Comparison of ENCODE assay signal across 8 cellular contexts in genomic region chr2:64945973-64946736, GRCh38.
DNase-seq lines count a peak whose midpoint lies in the region; ATAC-seq and TF ChIP-seq lines count a peak whose summit lies in the region.

No MANE protein-coding gene starts in this region.

- no peak overlapping the region for H3K4me3 ChIP-seq in astrocyte of the spinal cord (ENCODE audit: low read depth, low read length)

- TF ChIP-seq CTCF in astrocyte of the spinal cord (IDR thresholded peaks at IDR 0.05; ENCODE audit: low read depth, low read length): no peak

- in situ Hi-C loops in GM18951 (cut with MboI; ENCODE audit: low sequenced_read_pairs, unreplicated experiment) (no loop called here), astrocyte of the spinal cord (cut with HindIII; ENCODE audit: low sequenced_read_pairs) (no loop called here)

- peak; percentile 82 for TF ChIP-seq POLR2A in GM18951 (IDR thresholded peaks at IDR 0.05; ENCODE audit: extremely low read depth, insufficient read depth, insufficient read length)

- DNase-seq in T-helper 1 cell (peak in 3 of 5 donors; percentile 9 to 91 (median 29)), astrocyte of the spinal cord (ENCODE audit: low read depth, low spot score) (peak; percentile 17), NCI-H1105 (lab: John Stamatoyannopoulos, UW) (no peak), NCI-H2029 (lab: John Stamatoyannopoulos, UW) (no peak), NCI-H1694 (lab: John Stamatoyannopoulos, UW) (no peak)
- DNase-seq in stimulated activated CD4-positive, alpha-beta T cell treated with anti-CD3 and anti-CD28 coated beads, Interleukin-1b, Interleukin-23, amount 100 ng/mL, for 48 hours: peak; percentile 59

- ATAC-seq in HG03060 (IDR thresholded peaks at IDR 0.05; ENCODE audit: low read depth, unreplicated experiment): peak; percentile 72

Comparison
In these comparisons a context has a peak if more than half of its experiments do, and no peak if none do; other contexts are left out.
1. DNase-seq: peak in T-helper 1 cell (3 of 5), astrocyte of the spinal cord (single experiment) and stimulated activated CD4-positive, alpha-beta T cell treated with anti-CD3 and anti-CD28 coated beads, Interleukin-1b, Interleukin-23, amount 100 ng/mL, for 48 hours (single experiment); none in NCI-H1105 (single experiment), NCI-H2029 (single experiment) and NCI-H1694 (single experiment).